ENCODE assay signal across 9 cellular contexts in the genomic region with DNA sequence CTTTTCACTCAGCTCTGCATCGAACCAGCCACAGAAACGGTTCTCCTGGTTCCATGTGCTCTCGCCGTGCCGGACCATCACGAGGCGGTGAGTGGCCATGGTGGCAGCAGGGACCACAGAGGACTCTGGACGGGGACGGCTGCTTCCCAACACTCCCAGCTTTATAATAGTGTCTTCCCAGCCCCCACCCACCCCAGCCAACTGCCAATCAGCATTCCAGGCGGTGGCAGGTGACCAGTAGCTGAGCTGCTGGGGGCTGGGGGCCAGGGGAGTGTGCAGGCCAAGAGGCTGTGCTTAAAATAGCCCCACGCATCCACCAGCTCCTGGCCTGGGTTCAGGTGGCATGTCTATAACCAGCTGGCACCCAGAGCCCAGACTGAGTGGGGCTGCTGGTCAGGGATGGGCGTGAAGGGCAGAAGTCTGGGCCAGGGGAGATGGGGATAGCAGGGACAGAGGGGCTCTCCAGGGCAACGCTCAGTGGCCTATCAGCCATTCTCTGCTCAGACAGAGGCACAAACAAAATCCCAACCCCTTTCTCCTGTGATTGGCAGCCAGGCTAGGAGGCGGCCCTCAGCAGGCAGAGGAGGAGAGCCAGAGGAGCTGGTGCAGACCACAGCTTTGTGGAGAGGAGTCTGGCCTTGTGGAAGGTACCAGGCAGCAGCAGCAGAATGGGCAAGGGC. TPM values are rescaled to one million over a fixed set of nuclear protein-coding genes. Genes with fewer than 3 reads are reported as not detected.
DNase-seq lines count a peak whose midpoint lies in the region; ATAC-seq and TF ChIP-seq lines count a peak whose summit lies in the region.
"Had no signal": no experiment of that assay in that cellular context is flagged by ENCODE, and none has a peak within 500 bp of the region (broad histone marks: within the 10 kb centered on the region; RNA-seq: fewer than 3 reads in every experiment).

A gene (minus strand): TSS at position 137 of the 680 bp plus-strand sequence. CDS start 38 bp downstream, at position 99.

- peak within 1 kb of the TSS; percentile 65 for H3K27ac ChIP-seq in cingulate gyrus (ENCODE audit: low read depth, low read length)
- no peak within 1 kb of the TSS for H3K27ac ChIP-seq in SJCRH30

- H3K27ac Mint-ChIP-seq in neural crest cell (ENCODE audit: unreplicated experiment), result peak within 1 kb of the TSS; percentile 62

- peak within 1 kb of the TSS; percentile 79 for H3K4me3 Mint-ChIP-seq in neural crest cell

- H3K9me3 Mint-ChIP-seq in neural crest cell, result no peaks in the 10 kb centered on the region

- no peaks in the 10 kb centered on the region for H3K9me3 ChIP-seq in SJCRH30 (replicated peaks)
- H3K9me3 ChIP-seq: breast epithelium had no signal

- H3K4me1 ChIP-seq in SJCRH30, result no peaks in the 10 kb centered on the region; the same call in 1 of the 2 replicates

- H3K4me3 ChIP-seq in SJCRH30, result no peak within 1 kb of the TSS

- H3K36me3 Mint-ChIP-seq in neural crest cell (ENCODE audit: low read depth), result no peaks in the 10 kb centered on the region

- no peaks in the 10 kb centered on the region for H3K36me3 ChIP-seq in SJCRH30
- H3K36me3 ChIP-seq: breast epithelium had no signal

- H3K27me3 Mint-ChIP-seq in neural crest cell (ENCODE audit: low read depth), result peaks cover 28% of the 10 kb centered on the region

- ATAC-seq in HG03280 (IDR thresholded peaks at IDR 0.05; ENCODE audit: unreplicated experiment) (no peak), GM21526 (IDR thresholded peaks at IDR 0.05; ENCODE audit: low FRiP score, unreplicated experiment) (no peak)

- peak; percentile 44 for DNase-seq in GM03348 (ENCODE audit: low spot score)
- DNase-seq in NCI-H748 (lab: John Stamatoyannopoulos, UW; ENCODE audit: unreplicated experiment), result peak; percentile 77
- DNase-seq in neural crest cell (ENCODE audit: low read depth, low spot score), result peak; percentile 39
- no peak for DNase-seq in stimulated activated CD4-positive, alpha-beta T cell treated with anti-CD3 and anti-CD28 coated beads, Interleukin-2, amount 100 ng/mL, for 48 hours
- no peak for DNase-seq in SJCRH30

- TF ChIP-seq CTCF in neural crest cell (conservative IDR thresholded peaks at IDR 0.05), result no peak

- H3K27me3 ChIP-seq in SJCRH30, result no peaks in the 10 kb centered on the region
- H3K27me3 ChIP-seq: breast epithelium had no signal

- H3K4me1 Mint-ChIP-seq in neural crest cell, result peaks cover 20% of the 10 kb centered on the region

RNA-seq across cellular contexts. Expression of the gene that starts here (rescaled TPM):
- 1.8 and 2.4 TPM in 2 replicates for total RNA-seq in neural crest cell
- not detected in 2 replicates for total RNA-seq in SJCRH30 (2014; rRNA removed; shearing (Covaris generic))

Comparison
In these comparisons a context has a peak if more than half of its experiments do, and no peak if none do; other contexts are left out.
1. DNase-seq: peak in GM03348 (single experiment), NCI-H748 (single experiment) and neural crest cell (single experiment); none in stimulated activated CD4-positive, alpha-beta T cell treated with anti-CD3 and anti-CD28 coated beads, Interleukin-2, amount 100 ng/mL, for 48 hours (0 of 2) and SJCRH30 (0 of 2).